In genomic region chr9:105415344-105415980, GRCh38 we compare ENCODE assay signal across 8 cellular contexts. TPM values are rescaled to one million over a fixed set of nuclear protein-coding genes. Genes with fewer than 3 reads are reported as not detected.
DNase-seq lines count a peak whose midpoint lies in the region; ATAC-seq and TF ChIP-seq lines count a peak whose summit lies in the region.

No MANE protein-coding gene starts in this region.

- DNase-seq in BE2C (peak; percentile 64), NCI-H69 (lab: John Stamatoyannopoulos, UW) (peak; percentile 76), neural progenitor cell (ENCODE audit: low spot score) (peak; percentile 87), thoracic aorta (ENCODE audit: low spot score) (no peak)
- DNase-seq in activated CD8-positive, alpha-beta memory T cell treated with anti-CD3 and anti-CD28 coated beads, Interleukin-2, amount 50 U/mL, for 24 hours (ENCODE audit: extremely low read depth) = peak; percentile 20

- H3K36me3 ChIP-seq in BE2C (no peaks in the 10 kb centered on the region), neural progenitor cell (no peaks in the 10 kb centered on the region), thoracic aorta (no peaks in the 10 kb centered on the region)

- H3K4me3 Mint-ChIP-seq in neural progenitor cell = peak overlapping the region; percentile 28

- H4K20me1 ChIP-seq in neural progenitor cell (ENCODE audit: low read depth) = no peaks in the 10 kb centered on the region

- no peaks in the 10 kb centered on the region for H3K36me3 Mint-ChIP-seq in neural progenitor cell

- H3K4me1 ChIP-seq in BE2C = no peaks in the 10 kb centered on the region
- peaks cover 7% of the 10 kb centered on the region for H3K4me1 ChIP-seq in neural progenitor cell
- no peaks in the 10 kb centered on the region for H3K4me1 ChIP-seq in thoracic aorta (ENCODE audit: control insufficient read depth in 1 of 2, low read depth in 2 of 2)

- H3K27me3 Mint-ChIP-seq in neural progenitor cell (ENCODE audit: insufficient read depth, low read depth) = peaks cover 2% of the 10 kb centered on the region

- H3K9ac ChIP-seq in neural progenitor cell = no peak overlapping the region

- no peak overlapping the region for H3K27ac Mint-ChIP-seq in neural progenitor cell

- H3K79me2 ChIP-seq in neural progenitor cell (ENCODE audit: low read depth) = no peaks in the 10 kb centered on the region

- H3K4me2 ChIP-seq in neural progenitor cell = peak overlapping the region; percentile 49

- TF ChIP-seq CTCF in BE2C (IDR thresholded peaks at IDR 0.05; ENCODE audit: low read depth, low read length) (peak; percentile 93), neural progenitor cell (IDR thresholded peaks at IDR 0.05) (peak; percentile 92), thoracic aorta (IDR thresholded peaks at IDR 0.05) (peak; percentile 81)

- no peaks in the 10 kb centered on the region for H3K9me3 Mint-ChIP-seq in neural progenitor cell

- ATAC-seq in GM18861 (IDR thresholded peaks at IDR 0.05; ENCODE audit: unreplicated experiment) (peak; percentile 75), HG03139 (IDR thresholded peaks at IDR 0.05; ENCODE audit: unreplicated experiment) (peak; percentile 45), esophagus mucosa (peak; percentile 68), thoracic aorta (ENCODE audit: insufficient number of reproducible peaks, low FRiP score, low read depth) (no peak)

- H3K27ac ChIP-seq in neural progenitor cell (no peak overlapping the region), thoracic aorta (no peak overlapping the region)

- no peaks in the 10 kb centered on the region for H3K27me3 ChIP-seq in BE2C
- no peaks in the 10 kb centered on the region for H3K27me3 ChIP-seq in neural progenitor cell
- no peaks in the 10 kb centered on the region for H3K27me3 ChIP-seq in thoracic aorta (replicated peaks; ENCODE audit: insufficient read depth)

- peak overlapping the region; percentile 53 for H2AFZ ChIP-seq in neural progenitor cell (replicated peaks)

- peaks cover 12% of the 10 kb centered on the region for H3K4me1 Mint-ChIP-seq in neural progenitor cell

- H3K9me3 ChIP-seq in BE2C (no peaks in the 10 kb centered on the region), neural progenitor cell (ENCODE audit: low read depth) (no peaks in the 10 kb centered on the region), thoracic aorta (no peaks in the 10 kb centered on the region)

- peaks cover 9% of the 10 kb centered on the region for H3F3A ChIP-seq in neural progenitor cell (ENCODE audit: low read depth)

- H3K4me3 ChIP-seq in BE2C (ENCODE audit: low read depth, low read length) = no peak overlapping the region
- H3K4me3 ChIP-seq in neural progenitor cell = peak overlapping the region; percentile 12
- no peak overlapping the region for H3K4me3 ChIP-seq in thoracic aorta

RNA-seq across cellular contexts. Expression of gene FSD1L, which starts 32.4 kb away (rescaled TPM):
- polyA plus RNA-seq in BE2C (2012; ENCODE audit: insufficient read depth, insufficient read length, low read depth) = 2.3 TPM
- total RNA-seq in esophagus mucosa = 2.3 TPM
- total RNA-seq in neural progenitor cell (ENCODE audit: low replicate concordance) = 11.5 and 19.8 TPM in 2 replicates
- total RNA-seq in thoracic aorta = 1 to 10 TPM; 3.5 to 5.1 TPM
